In genomic region chr19:15453091-15453498, GRCh38 we compare ENCODE assay signal across 8 cellular contexts. TPM values are rescaled to one million over a fixed set of nuclear protein-coding genes. Genes with fewer than 3 reads are reported as not detected.
DNase-seq lines count a peak whose midpoint lies in the region; ATAC-seq and TF ChIP-seq lines count a peak whose summit lies in the region.
"Had no signal": no experiment of that assay in that cellular context is flagged by ENCODE, and none has a peak within 500 bp of the region (broad histone marks: within the 10 kb centered on the region; RNA-seq: fewer than 3 reads in every experiment).

No MANE protein-coding gene starts in this region.

- H3K36me3 Mint-ChIP-seq in type B pancreatic cell: no peaks in the 10 kb centered on the region

- WGBS in body of pancreas, 2 donors: 0 to 7% methylated on average over 3 to 41 of the region's 42 CpGs

- intact Hi-C loops in body of pancreas (cut with DNase I): loop anchor here (10.0 kb wide), 1 partner anchor 102 kb away; no protein-coding TSS in a partner anchor

- peaks cover 6% of the 10 kb centered on the region for H3K9me3 Mint-ChIP-seq in type B pancreatic cell
- H3K9me3 Mint-ChIP-seq: memory B cell had no signal

- H3K36me3 ChIP-seq in body of pancreas (replicated peaks in 1 of 2; ENCODE audit: insufficient read depth in 1 of 2, low read depth in 2 of 2) (no peaks in the 10 kb centered on the region), kidney epithelial cell (ENCODE audit: control insufficient read depth, insufficient read depth, low read length) (no peaks in the 10 kb centered on the region)

- DNase-seq in body of pancreas: peak in 2 of 4 donors; percentile 41 to 53
- DNase-seq in kidney epithelial cell (ENCODE audit: low read depth): no peak
- no peak for DNase-seq in type B pancreatic cell (ENCODE audit: extremely low spot score, unreplicated experiment)
- no peak for DNase-seq in stimulated activated CD4-positive, alpha-beta T cell treated with anti-CD3 and anti-CD28 coated beads, Interleukin-1b, Interleukin-23, amount 100 ng/mL, for 48 hours
- DNase-seq in AML-193 (lab: John Stamatoyannopoulos, UW): no peak

- peak; percentile 12 to 46 (median 28) for TF ChIP-seq CTCF in body of pancreas (IDR thresholded peaks at IDR 0.05)
- TF ChIP-seq CTCF in kidney epithelial cell (IDR thresholded peaks at IDR 0.05; ENCODE audit: insufficient read depth, low read length, poor library complexity, severe bottlenecking): peak; percentile 19
- peak; percentile 37 for TF ChIP-seq CTCF in type B pancreatic cell (conservative IDR thresholded peaks at IDR 0.05)

- H3K27me3 ChIP-seq in body of pancreas (peaks cover 0 to 15% of the 10 kb centered on the region in 2 donors), kidney epithelial cell (ENCODE audit: control insufficient read depth, insufficient read depth, low read length) (peaks cover 38% of the 10 kb centered on the region)

- peak overlapping the region; percentile 17 to 45 (median 28) for H3K27ac ChIP-seq in body of pancreas

- no peak for TF ChIP-seq POLR2A in body of pancreas (IDR thresholded peaks at IDR 0.05)

- H3K9me3 ChIP-seq in body of pancreas: no peaks in the 10 kb centered on the region

- H3K4me1 ChIP-seq in body of pancreas: peaks cover 48% of the 10 kb centered on the region

- ATAC-seq in body of pancreas: peak; percentile 24
- ATAC-seq in HG02571 (IDR thresholded peaks at IDR 0.05; ENCODE audit: unreplicated experiment): no peak

- peaks cover 13% of the 10 kb centered on the region for H3K4me1 Mint-ChIP-seq in type B pancreatic cell (ENCODE audit: unreplicated experiment)

- peak overlapping the region; percentile 52 for H3K4me3 Mint-ChIP-seq in type B pancreatic cell
- H3K4me3 Mint-ChIP-seq: memory B cell had no signal

- H3K4me3 ChIP-seq in body of pancreas (no peak overlapping the region), kidney epithelial cell (ENCODE audit: low read depth, low read length) (peak overlapping the region; percentile 33)

- peaks cover 56% of the 10 kb centered on the region for H3K27me3 Mint-ChIP-seq in type B pancreatic cell
- H3K27me3 Mint-ChIP-seq: memory B cell had no signal

- H3K27ac Mint-ChIP-seq in type B pancreatic cell: no peak overlapping the region
- H3K27ac Mint-ChIP-seq: memory B cell had no signal

RNA-seq across cellular contexts. Expression of gene WIZ, which starts 3.3 kb away (rescaled TPM):
- 100 to 1,000 TPM in 1 of 2 donors, 10 to 100 TPM in 1; 16.1 to 111 TPM for total RNA-seq in body of pancreas
- 42.7 and 64.1 TPM in 2 replicates for total RNA-seq in kidney epithelial cell
- 37.3 and 45.8 TPM in 2 replicates for total RNA-seq in type B pancreatic cell (ENCODE audit: low replicate concordance)

RNA-seq across cellular contexts. Expression of gene RASAL3, which starts 11.2 kb away (rescaled TPM):
- 1 to 10 TPM; 2.6 to 3.6 TPM for total RNA-seq in body of pancreas
- not detected in 2 replicates for total RNA-seq in kidney epithelial cell
- not detected in 2 replicates for total RNA-seq in type B pancreatic cell (ENCODE audit: low replicate concordance)

RNA-seq across cellular contexts. Expression of gene PGLYRP2, which starts 26.2 kb away (rescaled TPM):
- total RNA-seq in body of pancreas: not detected
- total RNA-seq in kidney epithelial cell: not detected in 2 replicates
- total RNA-seq in type B pancreatic cell (ENCODE audit: low replicate concordance): not detected in 2 replicates
- total RNA-seq: OCI-LY7 had no signal

RNA-seq across cellular contexts. Expression of gene AKAP8L, which starts 34.3 kb away (rescaled TPM):
- 100 to 1,000 TPM; 147 to 196 TPM for total RNA-seq in body of pancreas
- total RNA-seq in kidney epithelial cell: 74.7 and 79.8 TPM in 2 replicates
- total RNA-seq in type B pancreatic cell (ENCODE audit: low replicate concordance): 104 and 166 TPM in 2 replicates

RNA-seq across cellular contexts. Expression of gene CYP4F22, which starts 55.2 kb away (rescaled TPM):
- not detected for total RNA-seq in body of pancreas
- not detected in 2 replicates for total RNA-seq in kidney epithelial cell
- not detected in 2 replicates for total RNA-seq in type B pancreatic cell (ENCODE audit: low replicate concordance)
- total RNA-seq: OCI-LY7 had no signal
